In the genomic region with DNA sequence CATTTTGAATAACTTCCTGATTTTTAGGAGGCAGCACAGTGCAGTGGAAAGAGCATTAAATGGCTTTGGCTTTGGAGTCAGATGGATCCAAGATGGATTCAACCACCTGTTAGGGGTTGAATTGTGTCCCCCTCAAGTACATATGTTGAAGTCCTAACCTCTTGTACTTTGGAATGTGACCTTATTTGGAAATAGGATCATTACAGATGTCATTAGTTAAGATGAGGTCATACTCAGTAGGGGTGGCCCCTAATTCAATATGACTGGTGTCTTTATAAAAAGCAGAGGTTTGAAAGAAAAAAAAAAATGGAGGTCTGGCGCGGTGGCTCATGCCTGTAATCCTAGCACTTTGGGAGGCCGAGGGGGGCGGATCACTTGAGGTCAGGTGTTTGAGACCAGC, we compare ENCODE assay signal across 2 cellular contexts.
TF ChIP-seq lines count a peak whose summit lies in the region.

No MANE protein-coding gene starts in this region.

TF ChIP-seq in K562, 482 proteins besides CTCF, POLR2A, EP300 and RAD21:
- TF ChIP-seq, protein P1, sequence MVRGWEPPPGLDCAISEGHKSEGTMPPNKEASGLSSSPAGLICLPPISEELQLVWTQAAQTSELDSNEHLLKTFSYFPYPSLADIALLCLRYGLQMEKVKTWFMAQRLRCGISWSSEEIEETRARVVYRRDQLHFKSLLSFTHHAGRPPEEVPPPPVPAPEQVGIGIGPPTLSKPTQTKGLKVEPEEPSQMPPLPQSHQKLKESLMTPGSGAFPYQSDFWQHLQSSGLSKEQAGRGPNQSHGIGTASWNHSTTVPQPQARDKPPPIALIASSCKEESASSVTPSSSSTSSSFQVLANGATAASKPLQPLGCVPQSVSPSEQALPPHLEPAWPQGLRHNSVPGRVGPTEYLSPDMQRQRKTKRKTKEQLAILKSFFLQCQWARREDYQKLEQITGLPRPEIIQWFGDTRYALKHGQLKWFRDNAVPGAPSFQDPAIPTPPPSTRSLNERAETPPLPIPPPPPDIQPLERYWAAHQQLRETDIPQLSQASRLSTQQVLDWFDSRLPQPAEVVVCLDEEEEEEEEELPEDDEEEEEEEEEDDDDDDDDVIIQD (CRISPR knock-in tag; IDR thresholded peaks at IDR 0.05), result no peak
- TF ChIP-seq, protein P2, sequence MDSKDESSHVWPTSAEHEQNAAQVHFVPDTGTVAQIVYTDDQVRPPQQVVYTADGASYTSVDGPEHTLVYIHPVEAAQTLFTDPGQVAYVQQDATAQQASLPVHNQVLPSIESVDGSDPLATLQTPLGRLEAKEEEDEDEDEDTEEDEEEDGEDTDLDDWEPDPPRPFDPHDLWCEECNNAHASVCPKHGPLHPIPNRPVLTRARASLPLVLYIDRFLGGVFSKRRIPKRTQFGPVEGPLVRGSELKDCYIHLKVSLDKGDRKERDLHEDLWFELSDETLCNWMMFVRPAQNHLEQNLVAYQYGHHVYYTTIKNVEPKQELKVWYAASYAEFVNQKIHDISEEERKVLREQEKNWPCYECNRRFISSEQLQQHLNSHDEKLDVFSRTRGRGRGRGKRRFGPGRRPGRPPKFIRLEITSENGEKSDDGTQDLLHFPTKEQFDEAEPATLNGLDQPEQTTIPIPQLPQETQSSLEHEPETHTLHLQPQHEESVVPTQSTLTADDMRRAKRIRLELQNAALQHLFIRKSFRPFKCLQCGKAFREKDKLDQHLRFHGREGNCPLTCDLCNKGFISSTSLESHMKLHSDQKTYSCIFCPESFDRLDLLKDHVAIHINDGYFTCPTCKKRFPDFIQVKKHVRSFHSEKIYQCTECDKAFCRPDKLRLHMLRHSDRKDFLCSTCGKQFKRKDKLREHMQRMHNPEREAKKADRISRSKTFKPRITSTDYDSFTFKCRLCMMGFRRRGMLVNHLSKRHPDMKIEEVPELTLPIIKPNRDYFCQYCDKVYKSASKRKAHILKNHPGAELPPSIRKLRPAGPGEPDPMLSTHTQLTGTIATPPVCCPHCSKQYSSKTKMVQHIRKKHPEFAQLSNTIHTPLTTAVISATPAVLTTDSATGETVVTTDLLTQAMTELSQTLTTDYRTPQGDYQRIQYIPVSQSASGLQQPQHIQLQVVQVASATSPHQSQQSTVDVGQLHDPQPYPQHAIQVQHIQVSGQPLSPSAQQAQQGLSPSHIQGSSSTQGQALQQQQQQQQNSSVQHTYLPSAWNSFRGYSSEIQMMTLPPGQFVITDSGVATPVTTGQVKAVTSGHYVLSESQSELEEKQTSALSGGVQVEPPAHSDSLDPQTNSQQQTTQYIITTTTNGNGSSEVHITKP (IDR thresholded peaks at IDR 0.05; ENCODE audit: partially characterized antibody), result peak; percentile 16

TF ChIP-seq in liver, 16 proteins besides CTCF, POLR2A, EP300 and RAD21:
- TF ChIP-seq HNF4G (IDR thresholded peaks at IDR 0.05) (no peak), HNF4A (conservative IDR thresholded peaks at IDR 0.05) (peak; percentile 8 to 54)
